Comparison of ENCODE assay signal across 8 cellular contexts in genomic region chr22:31676700-31677099, GRCh38. TPM values are rescaled to one million over a fixed set of nuclear protein-coding genes. Genes with fewer than 3 reads are reported as not detected.
DNase-seq lines count a peak whose midpoint lies in the region; ATAC-seq and TF ChIP-seq lines count a peak whose summit lies in the region.

No MANE protein-coding gene starts in this region.

- H3K9me2 ChIP-seq in neural cell (ENCODE audit: insufficient read depth, low read length), result no peaks in the 10 kb centered on the region

- TF ChIP-seq CTCF in GM12875 (IDR thresholded peaks at IDR 0.05; ENCODE audit: borderline replicate concordance, insufficient read depth, low read depth, low read length), result no peak
- no peak for TF ChIP-seq CTCF in fibroblast of pulmonary artery (IDR thresholded peaks at IDR 0.05; ENCODE audit: low read length, missing control alignments)
- no peak for TF ChIP-seq CTCF in neural cell (IDR thresholded peaks at IDR 0.05; ENCODE audit: poor library complexity, severe bottlenecking)

- no peaks in the 10 kb centered on the region for H4K20me1 ChIP-seq in neural cell (ENCODE audit: insufficient read depth)

- H3K27ac ChIP-seq in neural cell (ENCODE audit: low read length), result no peak overlapping the region

- TF ChIP-seq RAD21 in neural cell (conservative IDR thresholded peaks at IDR 0.05), result no peak

- no peaks in the 10 kb centered on the region for H3F3A ChIP-seq in neural cell (ENCODE audit: insufficient read depth, low read length, poor library complexity, severe bottlenecking)

- H3K4me2 ChIP-seq in neural cell (ENCODE audit: low read length), result no peak overlapping the region

- H3K79me2 ChIP-seq in neural cell (replicated peaks; ENCODE audit: insufficient read depth, low read length), result no peaks in the 10 kb centered on the region

- no peak overlapping the region for H3K9ac ChIP-seq in neural cell (ENCODE audit: low read length)

- no peak overlapping the region for H2AFZ ChIP-seq in neural cell (ENCODE audit: low read depth, low read length)

- ATAC-seq in HG02852 (IDR thresholded peaks at IDR 0.05; ENCODE audit: unreplicated experiment), result peak; percentile 96

- H3K4me3 ChIP-seq in GM12875 (ENCODE audit: low read depth, low read length) (peak overlapping the region; percentile 10), fibroblast of pulmonary artery (replicated peaks; ENCODE audit: low read depth, low read length) (peak overlapping the region; percentile 57), neural cell (ENCODE audit: low read length) (peak overlapping the region; percentile 52)

- no peaks in the 10 kb centered on the region for H3K36me3 ChIP-seq in neural cell (ENCODE audit: insufficient read depth, low read length)

- no peaks in the 10 kb centered on the region for H3K27me3 ChIP-seq in neural cell (ENCODE audit: insufficient read depth, low read depth, low read length)

- no peak for TF ChIP-seq EP300 in neural cell (conservative IDR thresholded peaks at IDR 0.05; ENCODE audit: poor library complexity, severe bottlenecking)

- H3K9me3 ChIP-seq in neural cell (ENCODE audit: low read length), result no peaks in the 10 kb centered on the region

- peak; percentile 84 for DNase-seq in NOMO-1 treated with dmso at 0.1 percent for 144 hours (lab: John Stamatoyannopoulos, UW; ENCODE audit: unreplicated experiment)
- peak; percentile 82 for DNase-seq in activated T-helper 1 cell treated with anti-CD3 and anti-CD28 coated beads, Interleukin-2, amount 50 U/mL, for 16 hours (ENCODE audit: low read depth in 1 of 2, low spot score in 1 of 2)
- DNase-seq in fibroblast of pulmonary artery (ENCODE audit: low read depth), result peak; percentile 93
- DNase-seq in stimulated activated naive CD4-positive, alpha-beta T cell treated with Interleukin-2 at 50 U/mL for 16 hours (lab: John Stamatoyannopoulos, UW), result peak; percentile 88
- DNase-seq in NCI-H146 (lab: John Stamatoyannopoulos, UW), result no peak

TF ChIP-seq in neural cell, 6 proteins besides CTCF, POLR2A, EP300 and RAD21:
- TF ChIP-seq MXI1 (conservative IDR thresholded peaks at IDR 0.05; ENCODE audit: poor library complexity, severe bottlenecking) (no peak), EZH2 (IDR thresholded peaks at IDR 0.05; ENCODE audit: borderline replicate concordance, insufficient read depth, low read length, poor library complexity, severe bottlenecking) (no peak), SMC3 (conservative IDR thresholded peaks at IDR 0.05; ENCODE audit: poor library complexity) (no peak), TAF1 (IDR thresholded peaks at IDR 0.05; ENCODE audit: low read depth) (no peak), REST (IDR thresholded peaks at IDR 0.05; ENCODE audit: borderline replicate concordance) (no peak)

RNA-seq across cellular contexts. Expression of gene PISD, which starts 14.7 kb away (rescaled TPM):
- 50.9 and 62.3 TPM in 2 replicates for polyA plus RNA-seq in neural cell
- 36.3 and 39.9 TPM in 2 replicates for polyA minus RNA-seq in neural cell
